22 cellular contexts compared by ENCODE assay signal in genomic region chr22:47266329-47266728, GRCh38.
DNase-seq lines count a peak whose midpoint lies in the region; ATAC-seq, FAIRE-seq and TF ChIP-seq lines count a peak whose summit lies in the region.
"Had no signal": no experiment of that assay in that cellular context is flagged by ENCODE, and none has a peak within 500 bp of the region (broad histone marks: within the 10 kb centered on the region; RNA-seq: fewer than 3 reads in every experiment).

No MANE protein-coding gene starts in this region.

- no peak overlapping the region for H3K9ac ChIP-seq in K562 (ENCODE audit: insufficient read depth in 1 of 2, low read depth in 2 of 2, low read length in 2 of 2)
- no peak overlapping the region for H3K9ac ChIP-seq in HepG2 (ENCODE audit: insufficient read depth, low read depth, low read length)
- H3K9ac ChIP-seq: BLaER1 had no signal

- no peaks in the 10 kb centered on the region for H3K9me1 ChIP-seq in K562 (ENCODE audit: control insufficient read depth, insufficient read depth, low read length)

- H3K79me2 ChIP-seq in K562 (ENCODE audit: control insufficient read depth, insufficient read depth, low read length) (no peaks in the 10 kb centered on the region), HepG2 (ENCODE audit: insufficient read depth, low read length) (no peaks in the 10 kb centered on the region)

- H3K36me3 ChIP-seq in K562 (ENCODE audit: control insufficient read depth, insufficient read depth, low read length) (no peaks in the 10 kb centered on the region), HepG2 (replicated peaks in 1 of 2; ENCODE audit: control insufficient read depth in 1 of 2, insufficient read depth in 2 of 2, low read length in 2 of 2) (no peaks in the 10 kb centered on the region)
- H3K36me3 ChIP-seq: BE2C, BLaER1 had no signal

- H3K9me3 ChIP-seq in K562 (replicated peaks; ENCODE audit: control insufficient read depth, insufficient read depth, low read depth, low read length) (no peaks in the 10 kb centered on the region), HepG2 (ENCODE audit: low read length) (no peaks in the 10 kb centered on the region)
- H3K9me3 ChIP-seq: BE2C, BLaER1, Caco-2 had no signal

- DNase-seq in K562 (ENCODE audit: extremely low read depth in 1 of 4, low spot score in 3 of 4) (no peak), HepG2 (ENCODE audit: low spot score) (no peak), type B pancreatic cell (ENCODE audit: extremely low spot score, unreplicated experiment) (peak; percentile 22), CD14-positive monocyte (ENCODE audit: low spot score) (no peak), mucosa of gallbladder (ENCODE audit: low spot score) (no peak)
- DNase-seq: 8988T; ACHN; BE2C; C1 segment of cervical spinal cord; Caco-2; Calu3; CD4-positive, alpha-beta T cell; CD8-positive, alpha-beta T cell; DMS79 treated with DMSO at 0.1 percent for 48 hours; GF-D8 had no signal

- peaks cover 3% of the 10 kb centered on the region for H3K9me3 Mint-ChIP-seq in type B pancreatic cell
- H3K9me3 Mint-ChIP-seq in CD14-positive monocyte, result peaks cover 1 to 34% (median 10%) of the 10 kb centered on the region in 7 donors
- H3K9me3 Mint-ChIP-seq: CD4-positive, alpha-beta T cell had no signal

- H3K4me3 Mint-ChIP-seq in type B pancreatic cell, result no peak overlapping the region
- H3K4me3 Mint-ChIP-seq in CD14-positive monocyte, result no peak overlapping the region
- H3K4me3 Mint-ChIP-seq: CD4-positive, alpha-beta T cell; CD8-positive, alpha-beta T cell had no signal

- H3K27ac ChIP-seq in K562 (ENCODE audit: extremely low read depth, low read depth, low read length), result no peak overlapping the region
- H3K27ac ChIP-seq in HepG2 (ENCODE audit: extremely low read length, insufficient read depth, low read length), result no peak overlapping the region
- H3K27ac ChIP-seq: BLaER1 had no signal

- no peaks in the 10 kb centered on the region for H3K4me1 ChIP-seq in K562 (replicated peaks in 1 of 2; ENCODE audit: control insufficient read depth in 2 of 2, insufficient read depth in 2 of 2, low read length in 2 of 2)
- H3K4me1 ChIP-seq in HepG2 (ENCODE audit: insufficient read depth, low read length), result peaks cover 13% of the 10 kb centered on the region
- H3K4me1 ChIP-seq: BE2C, BLaER1, Caco-2 had no signal

- CTCF ChIA-PET in K562 (lab: Yijun Ruan, JAX; ENCODE audit: low intra/inter-chr PET ratio), result no interaction called here
- CTCF ChIA-PET in HepG2 (lab: Yijun Ruan, JAX; ENCODE audit: low intra/inter-chr PET ratio, low total read pairs), result no interaction called here

- in situ Hi-C loops in K562 (cut with MboI), result no loop called here
- in situ Hi-C loops in HepG2 (cut with HindIII; ENCODE audit: extremely low pct_ligation_motif_present, low pct_unique_long_range_greater_than_20kb), result no loop called here

- H4K20me1 ChIP-seq in K562 (replicated peaks; ENCODE audit: control insufficient read depth, insufficient read depth, low read length) (no peaks in the 10 kb centered on the region), HepG2 (ENCODE audit: insufficient read depth, low read length) (no peaks in the 10 kb centered on the region)
- H4K20me1 ChIP-seq: BLaER1 had no signal

- TF ChIP-seq CTCF in K562 (IDR thresholded peaks at IDR 0.05 in 2 of 3, conservative IDR thresholded peaks at IDR 0.05 in 1 of 3; ENCODE audit: insufficient read depth in 2 of 3, low read depth in 1 of 3, low read length in 3 of 3) (no peak), HepG2 (CRISPR knock-in tag; IDR thresholded peaks at IDR 0.05) (no peak), type B pancreatic cell (conservative IDR thresholded peaks at IDR 0.05) (no peak), CD14-positive monocyte (IDR thresholded peaks at IDR 0.05) (no peak)

- H3K36me3 Mint-ChIP-seq in type B pancreatic cell (no peaks in the 10 kb centered on the region), CD14-positive monocyte (no peaks in the 10 kb centered on the region)
- H3K36me3 Mint-ChIP-seq: CD8-positive, alpha-beta T cell had no signal

- H2AFZ ChIP-seq in K562 (ENCODE audit: low read depth, low read length), result no peak overlapping the region
- no peak overlapping the region for H2AFZ ChIP-seq in HepG2 (ENCODE audit: low read length)

- TF ChIP-seq POLR2A in K562 (conservative IDR thresholded peaks at IDR 0.05) (no peak), HepG2 (IDR thresholded peaks at IDR 0.05; ENCODE audit: insufficient read depth in 1 of 2, low read depth in 2 of 2, low read length in 2 of 2) (no peak)

- BruUV-seq in K562 (replicated peaks; lab: Mats Ljungman, UMichigan) (no TSS peak), HepG2 (replicated peaks; lab: Mats Ljungman, UMichigan) (no TSS peak)

- POLR2A ChIA-PET in K562 (lab: Yijun Ruan, JAX), result no interaction called here
- POLR2A ChIA-PET in HepG2 (lab: Yijun Ruan, JAX), result no interaction called here

- H3K27me3 ChIP-seq in K562 (ENCODE audit: control insufficient read depth in 2 of 2, insufficient read depth in 2 of 2, low read length in 2 of 2) (no peaks in the 10 kb centered on the region), HepG2 (ENCODE audit: control insufficient read depth in 1 of 2, insufficient read depth in 2 of 2, low read length in 2 of 2) (no peaks in the 10 kb centered on the region)
- H3K27me3 ChIP-seq: BE2C, BLaER1 had no signal

- no peak for TF ChIP-seq EP300 in K562 (IDR thresholded peaks at IDR 0.05; ENCODE audit: low read length)
- TF ChIP-seq EP300 in HepG2 (IDR thresholded peaks at IDR 0.05; ENCODE audit: low read depth in 2 of 2, low read length in 2 of 2), result no peak
- TF ChIP-seq EP300 in HepG2 (CRISPR knock-in tag; IDR thresholded peaks at IDR 0.05; ENCODE audit: borderline replicate concordance), result no peak

- no peak for TF ChIP-seq RAD21 in K562 (CRISPR knock-in tag; conservative IDR thresholded peaks at IDR 0.05 in 1 of 2, IDR thresholded peaks at IDR 0.05 in 1 of 2)
- no peak for TF ChIP-seq RAD21 in HepG2 (CRISPR knock-in tag; IDR thresholded peaks at IDR 0.05)

- H3K27ac Mint-ChIP-seq in type B pancreatic cell (no peak overlapping the region), CD14-positive monocyte (no peak overlapping the region)
- H3K27ac Mint-ChIP-seq: CD4-positive, alpha-beta T cell; CD8-positive, alpha-beta T cell had no signal

- WGBS in K562 (ENCODE audit: insufficient coverage, low coverage, missing lambda C conversion rate), result 3% methylated on average over 4 of the region's 4 CpGs
- WGBS in HepG2 (ENCODE audit: low lambda C conversion rate), result 10% methylated on average over 2 of the region's 4 CpGs

- H3K4me2 ChIP-seq in K562 (ENCODE audit: insufficient read depth, low read length) (no peak overlapping the region), HepG2 (ENCODE audit: low read depth, low read length) (no peak overlapping the region)
- H3K4me2 ChIP-seq: BLaER1 had no signal

- intact Hi-C loops in K562 (cut with micrococcal nuclease) (no loop called here), HepG2 (cut with micrococcal nuclease; ENCODE audit: unreplicated experiment) (no loop called here), CD14-positive monocyte (cut with micrococcal nuclease) (no loop called here)

- FAIRE-seq in K562 (lab: Jason Lieb, UNC) (no peak), HepG2 (lab: Jason Lieb, UNC) (no peak)
- FAIRE-seq: A204.1, D721Med, G401.6, GM12891, GM19239 had no signal

- H3K4me1 Mint-ChIP-seq in type B pancreatic cell (ENCODE audit: unreplicated experiment) (no peaks in the 10 kb centered on the region), CD14-positive monocyte (no peaks in the 10 kb centered on the region)

- no peak for ATAC-seq in K562
- ATAC-seq in HepG2, result no peak
- ATAC-seq in GM21515 (IDR thresholded peaks at IDR 0.05; ENCODE audit: unreplicated experiment), result no peak
- ATAC-seq: CD8-positive, alpha-beta T cell had no signal

- H3K4me3 ChIP-seq in K562 (no peak overlapping the region), HepG2 (replicated peaks in 1 of 3; ENCODE audit: insufficient read depth in 1 of 3, low read depth in 2 of 3, low read length in 3 of 3) (no peak overlapping the region)
- H3K4me3 ChIP-seq: BLaER1 had no signal

- no peaks in the 10 kb centered on the region for H3K27me3 Mint-ChIP-seq in type B pancreatic cell
- H3K27me3 Mint-ChIP-seq in CD14-positive monocyte (ENCODE audit: low read depth in 3 of 3), result peaks cover 0 to 3% (median 0%) of the 10 kb centered on the region in 3 donors

TF ChIP-seq in K562, 482 proteins besides CTCF, POLR2A, EP300 and RAD21:
- TF ChIP-seq PTTG1 (tag; IDR thresholded peaks at IDR 0.05; ENCODE audit: low read depth), result no peak
- peak; percentile 99 for TF ChIP-seq ZNF12 (CRISPR knock-in tag; IDR thresholded peaks at IDR 0.05)
- TF ChIP-seq ZNF316 (IDR thresholded peaks at IDR 0.05), result no peak
TF ChIP-seq in K562: peak in this region for 1.

TF ChIP-seq in HepG2, 621 proteins besides CTCF, POLR2A, EP300 and RAD21 (continues in another document):
- peak; percentile 98 for TF ChIP-seq ZNF12 (CRISPR knock-in tag; IDR thresholded peaks at IDR 0.05)
- no peak for TF ChIP-seq ZNF576 (CRISPR knock-in tag; IDR thresholded peaks at IDR 0.05)
- TF ChIP-seq ZBTB10 (CRISPR knock-in tag; IDR thresholded peaks at IDR 0.05; ENCODE audit: borderline replicate concordance), result no peak

Comparison
In these comparisons a context has a peak if more than half of its experiments do, and no peak if none do; other contexts are left out.
1. Of the 241 proteins assayed by ChIP-seq in both HepG2 and K562: peak only in HepG2: none; only in K562: none; in both: ZNF12; in neither: 240.